ENCODE assay signal across 21 cellular contexts in the genomic region with DNA sequence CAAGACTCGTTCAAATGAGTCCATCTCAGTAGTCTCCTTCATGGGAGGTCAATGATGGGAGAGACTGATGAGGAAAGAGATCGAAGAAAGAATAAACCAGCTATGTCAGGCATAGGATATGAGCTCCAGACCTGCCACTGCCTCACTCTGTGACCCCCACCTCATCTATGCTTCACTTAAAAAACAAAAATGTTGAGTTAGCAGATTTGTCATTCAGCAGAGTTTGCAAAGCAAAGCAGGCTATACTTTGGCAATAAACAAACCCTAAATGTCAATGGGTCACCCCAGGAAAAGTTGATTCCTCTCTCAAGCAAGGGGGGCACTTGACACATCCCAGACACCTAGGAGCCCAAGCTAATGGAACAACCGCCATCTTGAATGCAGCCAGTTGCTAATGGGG.
DNase-seq lines count a peak whose midpoint lies in the region; ATAC-seq, FAIRE-seq and TF ChIP-seq lines count a peak whose summit lies in the region.
"Had no signal": no experiment of that assay in that cellular context is flagged by ENCODE, and none has a peak within 500 bp of the region (broad histone marks: within the 10 kb centered on the region; RNA-seq: fewer than 3 reads in every experiment).

No MANE protein-coding gene starts in this region.

- no peak overlapping the region for H4K91ac ChIP-seq in IMR-90 (ENCODE audit: insufficient read depth, low read depth, low read length)

- H4K20me1 ChIP-seq in IMR-90 (ENCODE audit: insufficient read depth, low read length) (no peaks in the 10 kb centered on the region), K562 (replicated peaks; ENCODE audit: control insufficient read depth, insufficient read depth, low read length) (no peaks in the 10 kb centered on the region)
- H4K20me1 ChIP-seq: BLaER1 treated with 17β-estradiol and CSF1 and Interleukin-3, amounts not matched to agents 10 nM and 100 nM had no signal

- no peak overlapping the region for H4K5ac ChIP-seq in IMR-90 (ENCODE audit: low read depth, low read length)

- no peak overlapping the region for H3K23ac ChIP-seq in IMR-90 (ENCODE audit: low read depth, low read length)

- H3K4me2 ChIP-seq in A549 (no peak overlapping the region), IMR-90 (ENCODE audit: low read depth, low read length) (no peak overlapping the region), K562 (ENCODE audit: insufficient read depth, low read length) (no peak overlapping the region)
- H3K4me2 ChIP-seq: BLaER1 treated with 17β-estradiol and CSF1 and Interleukin-3, amounts not matched to agents 10 nM and 100 nM had no signal

- no peak for TF ChIP-seq POLR2A in A549 (IDR thresholded peaks at IDR 0.05; ENCODE audit: low read length)
- no peak for TF ChIP-seq POLR2A in IMR-90 (IDR thresholded peaks at IDR 0.05; ENCODE audit: low read depth, low read length)
- TF ChIP-seq POLR2A in K562 (conservative IDR thresholded peaks at IDR 0.05): no peak

- intact Hi-C loops in IMR-90 (cut with micrococcal nuclease): no loop called here
- intact Hi-C loops in K562 (cut with micrococcal nuclease): no loop called here
- intact Hi-C loops in sciatic nerve (cut with DNase I): no loop called here

- H3K14ac ChIP-seq in IMR-90 (replicated peaks; ENCODE audit: low read depth, low read length): no peak overlapping the region

- H3K79me2 ChIP-seq in K562 (ENCODE audit: control insufficient read depth, insufficient read depth, low read length): no peaks in the 10 kb centered on the region

- H2BK5ac ChIP-seq in IMR-90 (ENCODE audit: low read depth, low read length, poor library complexity, severe bottlenecking): no peak overlapping the region

- H2BK120ac ChIP-seq in IMR-90 (ENCODE audit: low read depth, low read length): no peak overlapping the region

- H3K27ac ChIP-seq in A549 (no peak overlapping the region), IMR-90 (ENCODE audit: insufficient read depth, low read length) (no peak overlapping the region), K562 (ENCODE audit: extremely low read depth, low read depth, low read length) (no peak overlapping the region)
- H3K27ac ChIP-seq: BLaER1 treated with 17β-estradiol and CSF1 and Interleukin-3, amounts not matched to agents 10 nM and 100 nM; C4-2B had no signal

- ATAC-seq in A549: no peak
- ATAC-seq in IMR-90 (ENCODE audit: low read depth): no peak
- no peak for ATAC-seq in K562
- no peak for ATAC-seq in sciatic nerve
- no peak for ATAC-seq in HG02884 (IDR thresholded peaks at IDR 0.05; ENCODE audit: unreplicated experiment)
- ATAC-seq: CD8-positive, alpha-beta T cell had no signal

- H3K9me3 ChIP-seq in A549: no peaks in the 10 kb centered on the region
- H3K9me3 ChIP-seq in IMR-90 (ENCODE audit: control insufficient read depth, insufficient read depth, low read length): no peaks in the 10 kb centered on the region
- H3K9me3 ChIP-seq in K562 (replicated peaks; ENCODE audit: control insufficient read depth, insufficient read depth, low read depth, low read length): no peaks in the 10 kb centered on the region
- H3K9me3 ChIP-seq: BLaER1 treated with 17β-estradiol and CSF1 and Interleukin-3, amounts not matched to agents 10 nM and 100 nM; Caco-2 had no signal

- in situ Hi-C loops in IMR-90 (cut with MboI; ENCODE audit: low sequenced_read_pairs) (no loop called here), K562 (cut with MboI) (no loop called here)

- TF ChIP-seq EP300 in A549 (IDR thresholded peaks at IDR 0.05) (no peak), K562 (IDR thresholded peaks at IDR 0.05; ENCODE audit: low read length) (no peak)

- no peaks in the 10 kb centered on the region; the same call in 1 of the 2 replicates for H3K27me3 ChIP-seq in IMR-90 (ENCODE audit: control insufficient read depth, insufficient read depth, low read length)
- peaks cover 12 to 27% of the 10 kb centered on the region in 2 experiments for H3K27me3 ChIP-seq in K562 (ENCODE audit: control insufficient read depth in 2 of 2, insufficient read depth in 2 of 2, low read length in 2 of 2)
- H3K27me3 ChIP-seq: BLaER1 treated with 17β-estradiol and CSF1 and Interleukin-3, amounts not matched to agents 10 nM and 100 nM had no signal

- TF ChIP-seq CTCF in A549 (IDR thresholded peaks at IDR 0.05) (no peak), IMR-90 (conservative IDR thresholded peaks at IDR 0.05; ENCODE audit: low read depth, low read length) (no peak), K562 (IDR thresholded peaks at IDR 0.05 in 2 of 3, conservative IDR thresholded peaks at IDR 0.05 in 1 of 3; ENCODE audit: insufficient read depth in 2 of 3, low read depth in 1 of 3, low read length in 3 of 3) (no peak)

- H2BK20ac ChIP-seq in IMR-90 (ENCODE audit: low read depth, low read length): no peak overlapping the region

- POLR2A ChIA-PET in A549 (lab: Yijun Ruan, JAX) (no interaction called here), IMR-90 (lab: Charles Lee; ENCODE audit: unreplicated experiment) (no interaction called here), K562 (lab: Yijun Ruan, JAX) (interaction anchor here (0.8 to 1.0 kb wide), 2 partner anchors 15 to 71 kb away, joined by 3 to 4 read pairs; no protein-coding TSS in a partner anchor)

- no peak overlapping the region for H2AK5ac ChIP-seq in IMR-90 (ENCODE audit: low read depth, low read length)

- H3K9me1 ChIP-seq in IMR-90 (ENCODE audit: insufficient read depth, low read length): peaks cover 6% of the 10 kb centered on the region; the same call in 1 of the 2 replicates
- no peaks in the 10 kb centered on the region for H3K9me1 ChIP-seq in K562 (ENCODE audit: control insufficient read depth, insufficient read depth, low read length)

- H3K9ac ChIP-seq in IMR-90 (ENCODE audit: low read depth, low read length) (no peak overlapping the region), K562 (ENCODE audit: insufficient read depth in 1 of 2, low read depth in 2 of 2, low read length in 2 of 2) (no peak overlapping the region)
- H3K9ac ChIP-seq: BLaER1 treated with 17β-estradiol and CSF1 and Interleukin-3, amounts not matched to agents 10 nM and 100 nM had no signal

- CTCF ChIA-PET in A549 (lab: Yijun Ruan, JAX): interaction anchor here (1.2 to 2.0 kb wide), 4 partner anchors 16 to 276 kb away, joined by 3 to 8 read pairs (median 4); no protein-coding TSS in a partner anchor
- CTCF ChIA-PET in IMR-90 (lab: Yijun Ruan, JAX): interaction anchor here (1.6 kb wide), 1 partner anchor 9 kb away, joined by 4 read pairs; no protein-coding TSS in a partner anchor
- CTCF ChIA-PET in K562 (lab: Yijun Ruan, JAX; ENCODE audit: low intra/inter-chr PET ratio): no interaction called here

- FAIRE-seq in A549 (lab: Jason Lieb, UNC) (no peak), K562 (lab: Jason Lieb, UNC) (no peak)
- FAIRE-seq: A204.1, D721Med, G401.6, GM12891, GM19239 had no signal

- DNase-seq in A549 (ENCODE audit: low read depth in 1 of 2, low spot score in 1 of 2) (no peak), IMR-90 (no peak), K562 (ENCODE audit: extremely low read depth in 1 of 4, low spot score in 3 of 4) (no peak), sciatic nerve (ENCODE audit: low spot score) (no peak), activated T-cell treated with anti-CD3 and anti-CD28 coated beads for 4 hours (no peak)
- DNase-seq: 8988T; AML-193; Caco-2; Calu3; CD4-positive, alpha-beta T cell; CD8-positive, alpha-beta T cell; DMS79 treated with DMSO at 0.1 percent for 48 hours; GF-D8 had no signal

- H3K79me1 ChIP-seq in IMR-90 (ENCODE audit: low read depth in 1 of 2, low read length in 2 of 2): peaks cover 4 to 37% of the 10 kb centered on the region in 2 experiments; a peak in 3 of 4 replicates

- H3K18ac ChIP-seq in IMR-90 (ENCODE audit: low read depth, low read length): no peak overlapping the region

- H2AK9ac ChIP-seq in IMR-90 (replicated peaks; ENCODE audit: low read depth, low read length, poor library complexity): no peak overlapping the region

- H4K8ac ChIP-seq in IMR-90 (ENCODE audit: low read depth in 2 of 2, low read length in 2 of 2): no peak overlapping the region

- WGBS in A549 (ENCODE audit: missing lambda C conversion rate): 29% methylated on average over 3 of the region's 3 CpGs
- WGBS in IMR-90 (ENCODE audit: extremely low coverage in 2 of 2, insufficient read length in 1 of 2), 2 experiments: 100% methylated on average over 1 of the region's 3 CpGs; no CpG with 5 or more reads in 1 of the 2 experiments
- WGBS in K562 (ENCODE audit: insufficient coverage, low coverage, missing lambda C conversion rate): 2% methylated on average over 3 of the region's 3 CpGs

- H2BK15ac ChIP-seq in IMR-90 (ENCODE audit: low read depth, low read length): no peak overlapping the region

- H3K56ac ChIP-seq in IMR-90 (ENCODE audit: extremely low read depth, insufficient read depth, low read length): no peak overlapping the region

- H3K4me1 ChIP-seq in A549: no peaks in the 10 kb centered on the region
- H3K4me1 ChIP-seq in IMR-90 (ENCODE audit: control insufficient read depth, insufficient read depth, low read length): peaks cover 12% of the 10 kb centered on the region
- H3K4me1 ChIP-seq in K562 (replicated peaks in 1 of 2; ENCODE audit: control insufficient read depth in 2 of 2, insufficient read depth in 2 of 2, low read length in 2 of 2): no peaks in the 10 kb centered on the region
- H3K4me1 ChIP-seq: BLaER1 treated with 17β-estradiol and CSF1 and Interleukin-3, amounts not matched to agents 10 nM and 100 nM had no signal

- TF ChIP-seq RAD21 in A549 (conservative IDR thresholded peaks at IDR 0.05 in 1 of 2, IDR thresholded peaks at IDR 0.05 in 1 of 2) (no peak), IMR-90 (IDR thresholded peaks at IDR 0.05; ENCODE audit: low read length) (no peak), K562 (CRISPR knock-in tag; conservative IDR thresholded peaks at IDR 0.05 in 1 of 2, IDR thresholded peaks at IDR 0.05 in 1 of 2) (no peak)

- H3K4me3 ChIP-seq in A549 (no peak overlapping the region), IMR-90 (ENCODE audit: insufficient read depth, low read depth, low read length) (no peak overlapping the region), K562 (no peak overlapping the region)
- H3K4me3 ChIP-seq: BLaER1 treated with 17β-estradiol and CSF1 and Interleukin-3, amounts not matched to agents 10 nM and 100 nM had no signal

- BruUV-seq in IMR-90 (replicated peaks; lab: Mats Ljungman, UMichigan) (no TSS peak), K562 (replicated peaks; lab: Mats Ljungman, UMichigan) (no TSS peak)

- no peaks in the 10 kb centered on the region; the same call in 1 of the 2 replicates for H3K36me3 ChIP-seq in IMR-90 (ENCODE audit: control insufficient read depth, insufficient read depth, low read length)
- no peaks in the 10 kb centered on the region for H3K36me3 ChIP-seq in K562 (ENCODE audit: control insufficient read depth, insufficient read depth, low read length)
- H3K36me3 ChIP-seq: BLaER1 treated with 17β-estradiol and CSF1 and Interleukin-3, amounts not matched to agents 10 nM and 100 nM had no signal

- dilution Hi-C loops in IMR-90 (cut with HindIII; ENCODE audit: low sequenced_read_pairs, unreplicated experiment): no loop called here

- H3K4ac ChIP-seq in IMR-90 (ENCODE audit: low read depth, low read length): no peak overlapping the region

- H2AFZ ChIP-seq in IMR-90 (replicated peaks; ENCODE audit: low read length, poor library complexity) (no peak overlapping the region), K562 (ENCODE audit: low read depth, low read length) (no peak overlapping the region)

TF ChIP-seq in IMR-90, 13 proteins besides CTCF, POLR2A, EP300 and RAD21 (continues in another document):
- peak; percentile 67 for TF ChIP-seq MAFK (IDR thresholded peaks at IDR 0.05; ENCODE audit: low read depth, low read length)
